ENCODE assay signal across 8 cellular contexts in genomic region chr4:87007345-87008181, GRCh38.
DNase-seq lines count a peak whose midpoint lies in the region; ATAC-seq, FAIRE-seq and TF ChIP-seq lines count a peak whose summit lies in the region.

No MANE protein-coding gene starts in this region.

- DNase-seq in AG09309 (ENCODE audit: low read depth): no peak
- no peak for DNase-seq in HFF-Myc (ENCODE audit: extremely low read depth, low read depth)
- peak; percentile 53 for DNase-seq in glomerular visceral epithelial cell (ENCODE audit: extremely low spot score)
- DNase-seq in omental fat pad (ENCODE audit: low spot score): peak; percentile 45
- DNase-seq in urothelium cell line (ENCODE audit: low spot score): peak; percentile 29
- DNase-seq in OCI-M2 (lab: John Stamatoyannopoulos, UW; ENCODE audit: unreplicated experiment): no peak

- ATAC-seq in omental fat pad (ENCODE audit: low FRiP score): peak; percentile 3

- peak overlapping the region; percentile 99 for H3K27ac Mint-ChIP-seq in activated naive CD4-positive, alpha-beta T cell treated with anti-CD3 and anti-CD28 coated beads, Interleukin-2, amount 50 U/mL, for 24 hours

- TF ChIP-seq CTCF in AG09309 (IDR thresholded peaks at IDR 0.05; ENCODE audit: control insufficient read depth, insufficient read depth, low read depth, low read length, missing control alignments) (no peak), HFF-Myc (IDR thresholded peaks at IDR 0.05; ENCODE audit: low read depth, low read length, missing control alignments) (no peak), omental fat pad (IDR thresholded peaks at IDR 0.05) (no peak)

- no peaks in the 10 kb centered on the region for H3K27me3 Mint-ChIP-seq in activated naive CD4-positive, alpha-beta T cell treated with anti-CD3 and anti-CD28 coated beads, Interleukin-2, amount 50 U/mL, for 24 hours

- no peaks in the 10 kb centered on the region for H3K9me3 Mint-ChIP-seq in activated naive CD4-positive, alpha-beta T cell treated with anti-CD3 and anti-CD28 coated beads, Interleukin-2, amount 50 U/mL, for 24 hours

- H3K4me3 ChIP-seq in AG09309 (ENCODE audit: control insufficient read depth, low read depth, low read length): peak overlapping the region; percentile 73
- H3K4me3 ChIP-seq in HFF-Myc (replicated peaks; ENCODE audit: low read depth, low read length): peak overlapping the region; percentile 72

- no peak for FAIRE-seq in urothelium cell line (lab: Jason Lieb, UNC)

- H3K4me3 Mint-ChIP-seq in activated naive CD4-positive, alpha-beta T cell treated with anti-CD3 and anti-CD28 coated beads, Interleukin-2, amount 50 U/mL, for 24 hours: peak overlapping the region; percentile 98

- H3K36me3 Mint-ChIP-seq in activated naive CD4-positive, alpha-beta T cell treated with anti-CD3 and anti-CD28 coated beads, Interleukin-2, amount 50 U/mL, for 24 hours: no peaks in the 10 kb centered on the region

- H3K4me1 Mint-ChIP-seq in activated naive CD4-positive, alpha-beta T cell treated with anti-CD3 and anti-CD28 coated beads, Interleukin-2, amount 50 U/mL, for 24 hours: peaks cover 66% of the 10 kb centered on the region

TF ChIP-seq in PFSK-1, 5 proteins besides CTCF, POLR2A, EP300 and RAD21:
- TF ChIP-seq SIN3A (IDR thresholded peaks at IDR 0.05; ENCODE audit: borderline replicate concordance, insufficient read depth, low read length) (peak; percentile 65; the same call in 1 of the 2 replicates), POLR2AphosphoS5 (IDR thresholded peaks at IDR 0.05; ENCODE audit: low read depth, low read length) (no peak), TAF1 (IDR thresholded peaks at IDR 0.05; ENCODE audit: borderline replicate concordance, insufficient read depth, low read length) (no peak)
- TF ChIP-seq, protein P1, sequence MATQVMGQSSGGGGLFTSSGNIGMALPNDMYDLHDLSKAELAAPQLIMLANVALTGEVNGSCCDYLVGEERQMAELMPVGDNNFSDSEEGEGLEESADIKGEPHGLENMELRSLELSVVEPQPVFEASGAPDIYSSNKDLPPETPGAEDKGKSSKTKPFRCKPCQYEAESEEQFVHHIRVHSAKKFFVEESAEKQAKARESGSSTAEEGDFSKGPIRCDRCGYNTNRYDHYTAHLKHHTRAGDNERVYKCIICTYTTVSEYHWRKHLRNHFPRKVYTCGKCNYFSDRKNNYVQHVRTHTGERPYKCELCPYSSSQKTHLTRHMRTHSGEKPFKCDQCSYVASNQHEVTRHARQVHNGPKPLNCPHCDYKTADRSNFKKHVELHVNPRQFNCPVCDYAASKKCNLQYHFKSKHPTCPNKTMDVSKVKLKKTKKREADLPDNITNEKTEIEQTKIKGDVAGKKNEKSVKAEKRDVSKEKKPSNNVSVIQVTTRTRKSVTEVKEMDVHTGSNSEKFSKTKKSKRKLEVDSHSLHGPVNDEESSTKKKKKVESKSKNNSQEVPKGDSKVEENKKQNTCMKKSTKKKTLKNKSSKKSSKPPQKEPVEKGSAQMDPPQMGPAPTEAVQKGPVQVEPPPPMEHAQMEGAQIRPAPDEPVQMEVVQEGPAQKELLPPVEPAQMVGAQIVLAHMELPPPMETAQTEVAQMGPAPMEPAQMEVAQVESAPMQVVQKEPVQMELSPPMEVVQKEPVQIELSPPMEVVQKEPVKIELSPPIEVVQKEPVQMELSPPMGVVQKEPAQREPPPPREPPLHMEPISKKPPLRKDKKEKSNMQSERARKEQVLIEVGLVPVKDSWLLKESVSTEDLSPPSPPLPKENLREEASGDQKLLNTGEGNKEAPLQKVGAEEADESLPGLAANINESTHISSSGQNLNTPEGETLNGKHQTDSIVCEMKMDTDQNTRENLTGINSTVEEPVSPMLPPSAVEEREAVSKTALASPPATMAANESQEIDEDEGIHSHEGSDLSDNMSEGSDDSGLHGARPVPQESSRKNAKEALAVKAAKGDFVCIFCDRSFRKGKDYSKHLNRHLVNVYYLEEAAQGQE (IDR thresholded peaks at IDR 0.05; ENCODE audit: insufficient read depth in 1 of 2, low read depth in 2 of 2, low read length in 2 of 2): no peak
TF ChIP-seq in PFSK-1: peak in this region for 1.

Comparison
In these comparisons a context has a peak if more than half of its experiments do, and no peak if none do; other contexts are left out.
1. DNase-seq: peak in glomerular visceral epithelial cell (single experiment), omental fat pad (single experiment) and urothelium cell line (single experiment); none in AG09309 (single experiment), HFF-Myc (single experiment) and OCI-M2 (single experiment).